Comparison of ENCODE assay signal across 9 cellular contexts in genomic region chr2:118197011-118197695, GRCh38.
DNase-seq lines count a peak whose midpoint lies in the region; ATAC-seq, FAIRE-seq and TF ChIP-seq lines count a peak whose summit lies in the region.
"Had no signal": no experiment of that assay in that cellular context is flagged by ENCODE, and none has a peak within 500 bp of the region (broad histone marks: within the 10 kb centered on the region; RNA-seq: fewer than 3 reads in every experiment).

No MANE protein-coding gene starts in this region.

- ATAC-seq in GM18867 (IDR thresholded peaks at IDR 0.05; ENCODE audit: unreplicated experiment) (peak; percentile 73), HepG2 (peak; percentile 77)

- H3K9me3 ChIP-seq in HepG2 (ENCODE audit: low read length), result no peaks in the 10 kb centered on the region
- H3K9me3 ChIP-seq: sigmoid colon had no signal

- no peaks in the 10 kb centered on the region for H3K4me1 Mint-ChIP-seq in HFFc6 (ENCODE audit: low read depth)

- no peak overlapping the region for H3K4me2 ChIP-seq in HepG2 (ENCODE audit: low read depth, low read length)

- no peak for TF ChIP-seq EP300 in HepG2 (IDR thresholded peaks at IDR 0.05; ENCODE audit: low read depth in 2 of 2, low read length in 2 of 2)
- no peak for TF ChIP-seq EP300 in HepG2 (CRISPR knock-in tag; IDR thresholded peaks at IDR 0.05; ENCODE audit: borderline replicate concordance)

- no peaks in the 10 kb centered on the region for H3K9me3 Mint-ChIP-seq in HFFc6

- TF ChIP-seq CTCF in HFFc6 (IDR thresholded peaks at IDR 0.05) (no peak), HepG2 (CRISPR knock-in tag; IDR thresholded peaks at IDR 0.05) (no peak)

- no peak for TF ChIP-seq POLR2A in HepG2 (IDR thresholded peaks at IDR 0.05; ENCODE audit: insufficient read depth in 1 of 2, low read depth in 2 of 2, low read length in 2 of 2)

- no peaks in the 10 kb centered on the region for H3K36me3 ChIP-seq in HepG2 (replicated peaks in 1 of 2; ENCODE audit: control insufficient read depth in 1 of 2, insufficient read depth in 2 of 2, low read length in 2 of 2)
- H3K36me3 ChIP-seq: sigmoid colon had no signal

- peaks cover 9% of the 10 kb centered on the region; the same call in 1 of the 2 replicates for H3K27me3 Mint-ChIP-seq in HFFc6 (ENCODE audit: insufficient read depth)

- H2AFZ ChIP-seq in HepG2 (ENCODE audit: low read length), result no peak overlapping the region

- no peaks in the 10 kb centered on the region for H3K27me3 ChIP-seq in HepG2 (ENCODE audit: control insufficient read depth in 1 of 2, insufficient read depth in 2 of 2, low read length in 2 of 2)
- H3K27me3 ChIP-seq: sigmoid colon had no signal

- no peaks in the 10 kb centered on the region for H3K4me1 ChIP-seq in HepG2 (ENCODE audit: insufficient read depth, low read length)
- H3K4me1 ChIP-seq: sigmoid colon had no signal

- 39% methylated on average over 3 of the region's 3 CpGs for WGBS in HepG2 (ENCODE audit: low lambda C conversion rate)

- no peak overlapping the region for H3K27ac ChIP-seq in HepG2 (ENCODE audit: extremely low read length, insufficient read depth, low read length)
- H3K27ac ChIP-seq: sigmoid colon had no signal

- intact Hi-C loops in HepG2 (cut with micrococcal nuclease; ENCODE audit: unreplicated experiment), result no loop called here

- BruUV-seq in HepG2 (replicated peaks; lab: Mats Ljungman, UMichigan), result no TSS peak

- DNase-seq in HFFc6, result peak; percentile 18
- DNase-seq in OCI-M1 (lab: John Stamatoyannopoulos, UW), result peak; percentile 8
- DNase-seq in HepG2 (ENCODE audit: low spot score), result no peak
- no peak for DNase-seq in HPDE6-E6E7 (ENCODE audit: extremely low spot score)
- no peak for DNase-seq in Kasumi-1 (lab: John Stamatoyannopoulos, UW)
- no peak for DNase-seq in T-helper 1 cell
- DNase-seq: activated effector memory CD4-positive, alpha-beta T cell treated with anti-CD3 and anti-CD28 coated beads, Interleukin-2, amount 50 U/mL, for 16 hours; sigmoid colon had no signal

- H3K4me3 ChIP-seq in HepG2 (replicated peaks in 1 of 3; ENCODE audit: insufficient read depth in 1 of 3, low read depth in 2 of 3, low read length in 3 of 3), result no peak overlapping the region
- H3K4me3 ChIP-seq: sigmoid colon had no signal

- H3K4me3 Mint-ChIP-seq in HFFc6, result no peak overlapping the region

- no peak for TF ChIP-seq RAD21 in HepG2 (CRISPR knock-in tag; IDR thresholded peaks at IDR 0.05)

- POLR2A ChIA-PET in HepG2 (lab: Yijun Ruan, JAX), result no interaction called here

- H3K36me3 Mint-ChIP-seq in HFFc6 (ENCODE audit: low read depth), result no peaks in the 10 kb centered on the region

- no peaks in the 10 kb centered on the region for H3K79me2 ChIP-seq in HepG2 (ENCODE audit: insufficient read depth, low read length)

- H3K9ac ChIP-seq in HepG2 (ENCODE audit: insufficient read depth, low read depth, low read length), result no peak overlapping the region

- CTCF ChIA-PET in HepG2 (lab: Yijun Ruan, JAX; ENCODE audit: low intra/inter-chr PET ratio, low total read pairs), result no interaction called here

- in situ Hi-C loops in HepG2 (cut with HindIII; ENCODE audit: extremely low pct_ligation_motif_present, low pct_unique_long_range_greater_than_20kb), result no loop called here

- H3K27ac Mint-ChIP-seq in HFFc6, result no peak overlapping the region

- H4K20me1 ChIP-seq in HepG2 (ENCODE audit: insufficient read depth, low read length), result no peaks in the 10 kb centered on the region

- FAIRE-seq in HepG2 (lab: Jason Lieb, UNC), result no peak

TF ChIP-seq in HepG2, 621 proteins besides CTCF, POLR2A, EP300 and RAD21:
- TF ChIP-seq BHLHE40 (IDR thresholded peaks at IDR 0.05; ENCODE audit: low read length) (peak; percentile 68; the same call in 1 of the 2 replicates), ZNF143 (CRISPR knock-in tag; IDR thresholded peaks at IDR 0.05) (peak; percentile 86), HIVEP1 (CRISPR knock-in tag; IDR thresholded peaks at IDR 0.05) (no peak), NFYC (CRISPR knock-in tag; IDR thresholded peaks at IDR 0.05) (peak; percentile 44; the same call in 1 of the 2 replicates), HCFC1 (IDR thresholded peaks at IDR 0.05; ENCODE audit: low read depth, low read length) (peak; percentile 43; the same call in 1 of the 2 replicates), NFYB (CRISPR knock-in tag; IDR thresholded peaks at IDR 0.05) (0 out of 2 replicates have a peak, but pooled peaks have one; percentile 25), NPAS2 (CRISPR knock-in tag; IDR thresholded peaks at IDR 0.05; ENCODE audit: borderline replicate concordance) (no peak), ZNF619 (CRISPR knock-in tag; IDR thresholded peaks at IDR 0.05) (no peak), KLF15 (CRISPR knock-in tag; IDR thresholded peaks at IDR 0.05; ENCODE audit: borderline replicate concordance) (no peak), MLX (CRISPR knock-in tag; IDR thresholded peaks at IDR 0.05) (no peak), KLF12 (CRISPR knock-in tag; IDR thresholded peaks at IDR 0.05; ENCODE audit: borderline replicate concordance) (no peak), ZNF549 (CRISPR knock-in tag; IDR thresholded peaks at IDR 0.05) (no peak), ZNF432 (CRISPR knock-in tag; IDR thresholded peaks at IDR 0.05; ENCODE audit: borderline replicate concordance) (no peak), THAP11 (CRISPR knock-in tag; IDR thresholded peaks at IDR 0.05) (peak; percentile 96), ZSCAN20 (CRISPR knock-in tag; IDR thresholded peaks at IDR 0.05; ENCODE audit: borderline replicate concordance) (no peak), RAD51 (IDR thresholded peaks at IDR 0.05; ENCODE audit: borderline replicate concordance) (peak; percentile 92), USF2 (IDR thresholded peaks at IDR 0.05; ENCODE audit: low read depth, low read length) (peak; percentile 94), USF2 (CRISPR knock-in tag; IDR thresholded peaks at IDR 0.05; ENCODE audit: borderline replicate concordance) (peak; percentile 83; the same call in 1 of the 2 replicates), ZNF33A (CRISPR knock-in tag; IDR thresholded peaks at IDR 0.05; ENCODE audit: borderline replicate concordance) (no peak), ZNF343 (CRISPR knock-in tag; IDR thresholded peaks at IDR 0.05) (no peak)

Comparison
In these comparisons a context has a peak if more than half of its experiments do, and no peak if none do; other contexts are left out.
1. DNase-seq: peak in HFFc6 (single experiment) and OCI-M1 (single experiment); none in HepG2 (single experiment), HPDE6-E6E7 (single experiment), Kasumi-1 (0 of 2) and T-helper 1 cell (0 of 5).